Comparison of ENCODE assay signal across 8 cellular contexts in genomic region chr5:170867825-170868224, GRCh38. TPM values are rescaled to one million over a fixed set of nuclear protein-coding genes. Genes with fewer than 3 reads are reported as not detected.
"Had no signal": no experiment of that assay in that cellular context is flagged by ENCODE, and none has a peak within 500 bp of the region (broad histone marks: within the 10 kb centered on the region; RNA-seq: fewer than 3 reads in every experiment).

No MANE protein-coding gene starts in this region.

- H3K36me3 ChIP-seq: HAP-1 had no signal

- H3K4me1 ChIP-seq: HAP-1 had no signal

- H2AFZ ChIP-seq: GM23248 had no signal

- H3K4me3 Mint-ChIP-seq: IgD-negative memory B cell had no signal

- H3K27ac ChIP-seq: GM23248, KMS-11 had no signal

- FAIRE-seq: HepG2 had no signal

- H3K4me3 ChIP-seq: GM23248, HAP-1 had no signal

- H3K4me1 Mint-ChIP-seq: IgD-negative memory B cell had no signal

- H3K4me2 ChIP-seq: KMS-11 had no signal

- H3K9me3 ChIP-seq: HAP-1 had no signal

- DNase-seq: GM23248, H7, KBM-7 had no signal

- H3K27ac Mint-ChIP-seq: IgD-negative memory B cell had no signal

- H3K9ac ChIP-seq: GM23248, KMS-11 had no signal

RNA-seq across cellular contexts. Expression of gene RANBP17, which starts 6.0 kb away (rescaled TPM):
- total RNA-seq: H4, HepG2 had no signal
- polyA plus RNA-seq: HepG2, IgD-negative memory B cell had no signal
